In the genomic region with DNA sequence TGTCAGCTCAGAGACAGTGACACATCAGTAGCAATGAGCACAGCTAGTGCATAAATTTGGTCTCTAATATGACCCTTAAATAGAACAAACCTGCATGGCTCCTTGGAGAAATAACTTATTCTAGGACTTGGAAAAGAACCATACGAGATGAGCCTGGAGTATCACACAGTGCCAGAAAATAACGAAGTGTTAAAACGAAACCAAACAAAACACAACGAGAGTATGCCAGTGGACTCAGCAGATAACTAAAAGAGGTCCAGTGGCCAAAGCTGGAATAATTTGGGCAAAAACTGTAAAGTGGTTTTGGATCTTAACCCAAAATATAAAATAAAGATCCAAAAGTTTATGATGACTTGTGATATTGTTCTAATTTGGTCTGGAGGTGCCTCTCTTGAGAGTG, we compare ENCODE assay signal across 6 cellular contexts.
"Had no signal": no experiment of that assay in that cellular context is flagged by ENCODE, and none has a peak within 500 bp of the region (broad histone marks: within the 10 kb centered on the region; RNA-seq: fewer than 3 reads in every experiment).

No MANE protein-coding gene starts in this region.

- H3K4me2 ChIP-seq: GM23338 had no signal

- FAIRE-seq: H1, H54, HTR-8/SVneo had no signal

- H3K4me3 ChIP-seq: GM23338 had no signal

- H2AFZ ChIP-seq: GM23338 had no signal

- DNase-seq: H9, HCEC 1CT had no signal

- ATAC-seq: GM23338 had no signal
